Comparison of ENCODE assay signal across 15 cellular contexts in genomic region chr1:5728956-5729355, GRCh38.
DNase-seq lines count a peak whose midpoint lies in the region; ATAC-seq and TF ChIP-seq lines count a peak whose summit lies in the region.
"Had no signal": no experiment of that assay in that cellular context is flagged by ENCODE, and none has a peak within 500 bp of the region (broad histone marks: within the 10 kb centered on the region; RNA-seq: fewer than 3 reads in every experiment).

No MANE protein-coding gene starts in this region.

- H3K27me3 ChIP-seq in hepatocyte (no peaks in the 10 kb centered on the region), HAP-1 (ENCODE audit: low read depth) (0 out of 2 replicates have a peak, but pooled peaks cover 5% of the 10 kb centered on the region)
- H3K27me3 ChIP-seq: BLaER1 had no signal

- ATAC-seq in HG03342 (IDR thresholded peaks at IDR 0.05; ENCODE audit: unreplicated experiment), result no peak

- peaks cover 12% of the 10 kb centered on the region for H3K27me3 Mint-ChIP-seq in progenitor cell of endocrine pancreas

- in situ Hi-C loops in HAP-1 (cut with MboI; ENCODE audit: low sequenced_read_pairs), result no loop called here

- peak overlapping the region; percentile 4 for H3K27ac Mint-ChIP-seq in progenitor cell of endocrine pancreas
- H3K27ac Mint-ChIP-seq: CD4-positive, alpha-beta T cell had no signal

- H3K27ac ChIP-seq in hepatocyte, result peak overlapping the region; percentile 86
- H3K27ac ChIP-seq: BLaER1, GM23248, HL-60 had no signal

- no peaks in the 10 kb centered on the region for H3K36me3 ChIP-seq in hepatocyte (replicated peaks; ENCODE audit: insufficient read depth, low read depth)
- H3K36me3 ChIP-seq in HAP-1 (replicated peaks), result no peaks in the 10 kb centered on the region
- H3K36me3 ChIP-seq: BLaER1 had no signal

- 50% methylated on average over 3 of the region's 3 CpGs for WGBS in hepatocyte (ENCODE audit: low lambda C conversion rate, missing lambda C conversion rate)

- H3K4me1 Mint-ChIP-seq in progenitor cell of endocrine pancreas (ENCODE audit: low read depth), result peaks cover 22% of the 10 kb centered on the region

- H2AFZ ChIP-seq in hepatocyte, result no peak overlapping the region
- H2AFZ ChIP-seq: GM23248 had no signal

- no peak for TF ChIP-seq CTCF in hepatocyte (IDR thresholded peaks at IDR 0.05; ENCODE audit: poor library complexity)
- no peak for TF ChIP-seq CTCF in progenitor cell of endocrine pancreas (IDR thresholded peaks at IDR 0.05; ENCODE audit: unreplicated experiment)

- H3K9me3 Mint-ChIP-seq in progenitor cell of endocrine pancreas (ENCODE audit: low read depth), result no peaks in the 10 kb centered on the region
- H3K9me3 Mint-ChIP-seq: CD4-positive, alpha-beta T cell had no signal

- H3K4me1 ChIP-seq in hepatocyte (ENCODE audit: insufficient read depth) (peaks cover 20% of the 10 kb centered on the region), HAP-1 (no peaks in the 10 kb centered on the region)

- peak; percentile 34 for DNase-seq in activated effector memory CD4-positive, alpha-beta T cell treated with anti-CD3 and anti-CD28 coated beads, Interleukin-2, amount 50 U/mL, for 16 hours
- no peak for DNase-seq in activated effector memory CD4-positive, alpha-beta T cell treated with Interleukin-2 at 50 U/mL for 16 hours
- DNase-seq in hepatocyte (ENCODE audit: low spot score), result peak; percentile 34
- no peak for DNase-seq in progenitor cell of endocrine pancreas (ENCODE audit: low spot score, unreplicated experiment)
- no peak for DNase-seq in activated T-cell treated with anti-CD3 and anti-CD28 coated beads, Interleukin-2, amount 50 U/mL, for 1 hour
- no peak for DNase-seq in HAP-1 (ENCODE audit: low spot score in 2 of 2)
- DNase-seq: 8988T, AML-193, DMS79, GM23248, H7 had no signal

- no peaks in the 10 kb centered on the region for H3K9me2 ChIP-seq in hepatocyte (replicated peaks; ENCODE audit: insufficient read depth)

- H3K9me3 ChIP-seq in hepatocyte (ENCODE audit: low read depth) (no peaks in the 10 kb centered on the region), HAP-1 (no peaks in the 10 kb centered on the region)

- no peak overlapping the region for H3K4me3 ChIP-seq in hepatocyte
- no peak overlapping the region for H3K4me3 ChIP-seq in HAP-1
- H3K4me3 ChIP-seq: BLaER1, GM23248 had no signal

- no peak overlapping the region for H3K4me3 Mint-ChIP-seq in progenitor cell of endocrine pancreas (ENCODE audit: low read depth)
- H3K4me3 Mint-ChIP-seq: CD4-positive, alpha-beta T cell had no signal

- H3K36me3 Mint-ChIP-seq in progenitor cell of endocrine pancreas (ENCODE audit: insufficient read depth), result no peaks in the 10 kb centered on the region

- H3K79me2 ChIP-seq in hepatocyte, result no peaks in the 10 kb centered on the region

- H3K4me2 ChIP-seq in hepatocyte, result no peak overlapping the region

- H4K20me1 ChIP-seq in hepatocyte (ENCODE audit: insufficient read depth, poor library complexity, severe bottlenecking), result no peaks in the 10 kb centered on the region
- H4K20me1 ChIP-seq: BLaER1 had no signal

Comparison
In these comparisons a context has a peak if more than half of its experiments do, and no peak if none do; other contexts are left out.
1. DNase-seq: peak in activated effector memory CD4-positive, alpha-beta T cell treated with anti-CD3 and anti-CD28 coated beads, Interleukin-2, amount 50 U/mL, for 16 hours (single experiment) and hepatocyte (single experiment); none in activated effector memory CD4-positive, alpha-beta T cell treated with Interleukin-2 at 50 U/mL for 16 hours (single experiment), progenitor cell of endocrine pancreas (single experiment), activated T-cell treated with anti-CD3 and anti-CD28 coated beads, Interleukin-2, amount 50 U/mL, for 1 hour (single experiment) and HAP-1 (0 of 2).